Comparison of ENCODE assay signal across 8 cellular contexts in genomic region chr1:208243522-208243850, GRCh38. TPM values are rescaled to one million over a fixed set of nuclear protein-coding genes. Genes with fewer than 3 reads are reported as not detected.
DNase-seq lines count a peak whose midpoint lies in the region; ATAC-seq and TF ChIP-seq lines count a peak whose summit lies in the region.

No MANE protein-coding gene starts in this region.

- CTCF ChIA-PET in activated CD8-positive, alpha-beta T cell treated with anti-CD3 and anti-CD28 coated beads for 36 hours (lab: Charles Lee): interaction anchor here (0.9 to 3.5 kb wide), 7 partner anchors 24 to 220 kb away, joined by 3 to 22 read pairs (median 9); no protein-coding TSS in a partner anchor

- H3K27me3 Mint-ChIP-seq in activated CD8-positive, alpha-beta T cell treated with anti-CD3 and anti-CD28 coated beads for 36 hours: peaks cover 23% of the 10 kb centered on the region

- H3K36me3 Mint-ChIP-seq in activated CD8-positive, alpha-beta T cell treated with anti-CD3 and anti-CD28 coated beads for 36 hours (ENCODE audit: low read depth): no peaks in the 10 kb centered on the region

- H3K27ac Mint-ChIP-seq in activated CD8-positive, alpha-beta T cell treated with anti-CD3 and anti-CD28 coated beads for 36 hours: no peak overlapping the region

- no peak for TF ChIP-seq CTCF in activated CD8-positive, alpha-beta T cell treated with anti-CD3 and anti-CD28 coated beads for 36 hours (IDR thresholded peaks at IDR 0.05)
- TF ChIP-seq CTCF in prostate gland (IDR thresholded peaks at IDR 0.05): no peak

- DNase-seq in Right ventricle myocardium inferior (ENCODE audit: missing footprints) (no peak), cardiac septum (ENCODE audit: low spot score) (no peak), glomerular visceral epithelial cell (ENCODE audit: extremely low spot score) (peak; percentile 23), prostate gland (ENCODE audit: low spot score) (no peak), NCI-H524 treated with DMSO at 0.1 percent for 48 hours (lab: John Stamatoyannopoulos, UW) (no peak), NCI-H1048 (lab: John Stamatoyannopoulos, UW) (no peak)
- DNase-seq in activated CD8-positive, alpha-beta T cell treated with anti-CD3 and anti-CD28 coated beads for 36 hours: no peak

- H3K9me3 ChIP-seq in prostate gland: no peaks in the 10 kb centered on the region

- no peaks in the 10 kb centered on the region for H3K36me3 ChIP-seq in prostate gland

- peak overlapping the region; percentile 63 to 80 for H3K4me3 ChIP-seq in prostate gland

- POLR2A ChIA-PET in activated CD8-positive, alpha-beta T cell treated with anti-CD3 and anti-CD28 coated beads for 36 hours (lab: Charles Lee): no interaction called here

- peaks cover 6% of the 10 kb centered on the region for H3K4me1 ChIP-seq in prostate gland (replicated peaks)

- intact Hi-C loops in Right ventricle myocardium inferior (cut with DNase I): loop anchor here (5.0 to 10.0 kb wide), 3 partner anchors 41 to 359 kb away; no protein-coding TSS in a partner anchor
- intact Hi-C loops in cardiac septum (cut with DNase I): loop anchor here (2.0 to 10.0 kb wide), 3 partner anchors 23 to 359 kb away; no protein-coding TSS in a partner anchor
- intact Hi-C loops in activated CD8-positive, alpha-beta T cell treated with anti-CD3 and anti-CD28 coated beads for 36 hours (cut with micrococcal nuclease): no loop called here
- intact Hi-C loops in prostate gland (cut with DNase I): loop anchor here (5.0 to 10.0 kb wide), 2 partner anchors 359 to 416 kb away; no protein-coding TSS in a partner anchor

- peak overlapping the region; percentile 70 for H3K4me3 Mint-ChIP-seq in activated CD8-positive, alpha-beta T cell treated with anti-CD3 and anti-CD28 coated beads for 36 hours

- H3K9me3 Mint-ChIP-seq in activated CD8-positive, alpha-beta T cell treated with anti-CD3 and anti-CD28 coated beads for 36 hours: no peaks in the 10 kb centered on the region

- H3K27ac ChIP-seq in prostate gland: peak overlapping the region; percentile 81 to 89

- under 1% methylated on average over 14 of the region's 37 CpGs for WGBS in prostate gland

- peaks cover 10% of the 10 kb centered on the region for H3K4me1 Mint-ChIP-seq in activated CD8-positive, alpha-beta T cell treated with anti-CD3 and anti-CD28 coated beads for 36 hours (ENCODE audit: low read depth)

- H3K27me3 ChIP-seq in prostate gland (replicated peaks; ENCODE audit: insufficient read depth): no peaks in the 10 kb centered on the region

- peak; percentile 21 for ATAC-seq in Right ventricle myocardium inferior
- ATAC-seq in activated CD8-positive, alpha-beta T cell treated with anti-CD3 and anti-CD28 coated beads for 36 hours: peak; percentile 18
- no peak for ATAC-seq in GM21723 (IDR thresholded peaks at IDR 0.05; ENCODE audit: unreplicated experiment)

- TF ChIP-seq POLR2A in prostate gland (IDR thresholded peaks at IDR 0.05): no peak

RNA-seq across cellular contexts. Expression of gene PLXNA2, which starts 0.7 kb away (rescaled TPM):
- total RNA-seq in Right ventricle myocardium inferior: 15.3 TPM
- total RNA-seq in cardiac septum: 23.8 TPM
- total RNA-seq in activated CD8-positive, alpha-beta T cell treated with anti-CD3 and anti-CD28 coated beads for 36 hours: under 1 TPM; 0.13 to 0.23 TPM
- total RNA-seq in prostate gland: 1 to 10 TPM; 7.3 to 8.9 TPM

Comparison
In these comparisons a context has a peak if more than half of its experiments do, and no peak if none do; other contexts are left out.
1. RNA of gene PLXNA2, which starts 0.7 kb away (total RNA-seq): 23.8 TPM in cardiac septum (single experiment), 15.3 TPM in Right ventricle myocardium inferior (single experiment) and 7.3 to 8.9 TPM in prostate gland; 0.13 to 0.23 TPM in activated CD8-positive, alpha-beta T cell treated with anti-CD3 and anti-CD28 coated beads for 36 hours; every median in the first group is over 4 times any median in the second.